ENCODE assay signal across 30 cellular contexts in genomic region chr12:6104842-6105241, GRCh38. TPM values are rescaled to one million over a fixed set of nuclear protein-coding genes. Genes with fewer than 3 reads are reported as not detected.
"Had no signal": no experiment of that assay in that cellular context is flagged by ENCODE, and none has a peak within 500 bp of the region (broad histone marks: within the 10 kb centered on the region; RNA-seq: fewer than 3 reads in every experiment).

No MANE protein-coding gene starts in this region.

- H3K27ac ChIP-seq: neural progenitor cell, ovary, parathyroid adenoma, psoas muscle, right lobe of liver, sigmoid colon, suprapubic skin, testis, tibial artery, transverse colon, upper lobe of right lung, vagina had no signal

- H3K27me3 Mint-ChIP-seq: naive thymus-derived CD4-positive, alpha-beta T cell; progenitor cell of endocrine pancreas; stimulated activated naive CD8-positive, alpha-beta T cell treated with anti-CD3 and anti-CD28 coated beads, Interleukin-15, Interleukin-2, amounts not matched to agents 100 ng/mL and 50 ng/mL, for 24 hours; type B pancreatic cell had no signal

- DNase-seq: naive thymus-derived CD4-positive, alpha-beta T cell; natural killer cell; occipital lobe; ovary; posterior cingulate gyrus; psoas muscle; right cardiac atrium; sigmoid colon; small intestine; stimulated activated CD4-positive, alpha-beta T cell treated with anti-CD3 and anti-CD28 coated beads, Interleukin-15, amount 100 ng/mL, for 24 hours; stimulated activated CD4-positive, alpha-beta T cell treated with anti-CD3 and anti-CD28 coated beads, Interleukin-2, amount 100 ng/mL, for 24 hours; stimulated activated CD4-positive, alpha-beta T cell treated with anti-CD3 and anti-CD28 coated beads, Interleukin-2, amount 100 ng/mL, for 48 hours; stimulated activated CD4-positive, alpha-beta T cell treated with anti-CD3 and anti-CD28 coated beads, Interleukin-4, amount 100 ng/mL, for 24 hours; stimulated activated naive CD4-positive, alpha-beta T cell; substantia nigra; testis; transverse colon; upper lobe of right lung had no signal

- H3K4me3 Mint-ChIP-seq: naive thymus-derived CD4-positive, alpha-beta T cell; natural killer cell; nephron; neural progenitor cell; stimulated activated memory B cell treated with anti-CD40 and anti-IgM and Interleukin-4, amounts not matched to agents 10 μg/mL and 1 μg/mL and 100 μg/mL, for 72 hours; stimulated activated naive CD8-positive, alpha-beta T cell treated with anti-CD3 and anti-CD28 coated beads, Interleukin-15, Interleukin-2, amounts not matched to agents 100 ng/mL and 50 ng/mL, for 24 hours; type B pancreatic cell had no signal

- ATAC-seq: naive thymus-derived CD4-positive, alpha-beta T cell; natural killer cell; psoas muscle; right cardiac atrium; right lobe of liver; stimulated activated memory B cell treated with anti-CD40 and anti-IgM and Interleukin-4, amounts not matched to agents 10 μg/mL and 1 μg/mL and 100 μg/mL, for 72 hours; upper lobe of right lung had no signal

- H3K9me3 ChIP-seq: ovary, psoas muscle, right lobe of liver, sigmoid colon, suprapubic skin, testis, tibial artery, transverse colon, upper lobe of right lung, vagina had no signal

- H3K27ac Mint-ChIP-seq: naive thymus-derived CD4-positive, alpha-beta T cell; natural killer cell; nephron; neural progenitor cell; progenitor cell of endocrine pancreas; stimulated activated memory B cell treated with anti-CD40 and anti-IgM and Interleukin-4, amounts not matched to agents 10 μg/mL and 1 μg/mL and 100 μg/mL, for 72 hours; stimulated activated naive CD8-positive, alpha-beta T cell treated with anti-CD3 and anti-CD28 coated beads, Interleukin-15, Interleukin-2, amounts not matched to agents 100 ng/mL and 50 ng/mL, for 24 hours; type B pancreatic cell had no signal

- H3K36me3 ChIP-seq: neural progenitor cell, ovary, right lobe of liver, sigmoid colon, suprapubic skin, tibial artery, transverse colon, vagina had no signal

- H3K9me3 Mint-ChIP-seq: natural killer cell; stimulated activated memory B cell treated with anti-CD40 and anti-IgM and Interleukin-4, amounts not matched to agents 10 μg/mL and 1 μg/mL and 100 μg/mL, for 72 hours; stimulated activated naive CD8-positive, alpha-beta T cell treated with anti-CD3 and anti-CD28 coated beads, Interleukin-15, Interleukin-2, amounts not matched to agents 100 ng/mL and 50 ng/mL, for 24 hours had no signal

- H3K4me1 Mint-ChIP-seq: nephron, neural progenitor cell had no signal

- H3K36me3 Mint-ChIP-seq: natural killer cell; neural progenitor cell; stimulated activated memory B cell treated with anti-CD40 and anti-IgM and Interleukin-4, amounts not matched to agents 10 μg/mL and 1 μg/mL and 100 μg/mL, for 72 hours; type B pancreatic cell had no signal

- H3K4me3 ChIP-seq: neural progenitor cell, ovary, psoas muscle, right lobe of liver, sigmoid colon, suprapubic skin, testis, tibial artery, transverse colon, upper lobe of right lung, vagina had no signal

- H3K4me1 ChIP-seq: neural progenitor cell, parathyroid adenoma, psoas muscle, right lobe of liver, sigmoid colon, suprapubic skin, testis, tibial artery, transverse colon, upper lobe of right lung, vagina had no signal

- H3K27me3 ChIP-seq: neural progenitor cell, ovary, right lobe of liver, sigmoid colon, suprapubic skin, testis, tibial artery, transverse colon, upper lobe of right lung, vagina had no signal

RNA-seq across cellular contexts. Expression of gene VWF, which starts 19.6 kb away (rescaled TPM):
- polyA plus RNA-seq: naive thymus-derived CD4-positive, alpha-beta T cell; neural cell had no signal
